Comparison of ENCODE assay signal across 6 cellular contexts in genomic region chr14:33587761-33588160, GRCh38.
"Had no signal": no experiment of that assay in that cellular context is flagged by ENCODE, and none has a peak within 500 bp of the region (broad histone marks: within the 10 kb centered on the region; RNA-seq: fewer than 3 reads in every experiment).

No MANE protein-coding gene starts in this region.

- DNase-seq: H9, HCEC 1CT, HFFc6, IMR-90 had no signal

- H3K4me3 ChIP-seq: GM23338, K562 had no signal

- ATAC-seq: GM23338, K562 had no signal
